Comparison of ENCODE assay signal across 1 cellular context in the genomic region with DNA sequence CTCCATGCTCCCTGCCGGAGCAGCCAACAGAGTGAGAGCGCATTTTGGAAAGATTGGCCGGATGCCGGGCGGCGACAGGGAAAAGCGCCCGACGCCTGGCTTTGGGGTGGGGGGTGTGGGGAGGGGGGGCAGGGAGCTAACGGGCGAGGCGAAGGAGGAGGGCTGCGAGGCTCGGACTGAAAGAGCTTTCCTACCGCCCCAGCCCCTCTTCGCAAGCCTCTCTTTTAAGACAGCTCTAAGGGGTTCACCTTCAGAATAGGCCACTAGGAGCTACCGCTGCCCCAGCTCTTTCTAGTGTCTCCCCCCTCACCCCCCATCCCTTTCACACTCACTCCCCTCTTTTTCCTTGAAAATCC.
TF ChIP-seq lines count a peak whose summit lies in the region.

No MANE protein-coding gene starts in this region.

TF ChIP-seq in WTC11, 78 proteins besides CTCF, POLR2A, EP300 and RAD21 (continued from another document):
- TF ChIP-seq, protein P1, sequence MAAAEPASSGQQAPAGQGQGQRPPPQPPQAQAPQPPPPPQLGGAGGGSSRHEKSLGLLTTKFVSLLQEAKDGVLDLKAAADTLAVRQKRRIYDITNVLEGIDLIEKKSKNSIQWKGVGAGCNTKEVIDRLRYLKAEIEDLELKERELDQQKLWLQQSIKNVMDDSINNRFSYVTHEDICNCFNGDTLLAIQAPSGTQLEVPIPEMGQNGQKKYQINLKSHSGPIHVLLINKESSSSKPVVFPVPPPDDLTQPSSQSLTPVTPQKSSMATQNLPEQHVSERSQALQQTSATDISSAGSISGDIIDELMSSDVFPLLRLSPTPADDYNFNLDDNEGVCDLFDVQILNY (CRISPR knock-in tag; IDR thresholded peaks at IDR 0.05), result no peak
- TF ChIP-seq ZNF121 (CRISPR knock-in tag; IDR thresholded peaks at IDR 0.05) (no peak), MXD4 (CRISPR knock-in tag; IDR thresholded peaks at IDR 0.05; ENCODE audit: borderline replicate concordance) (no peak), JUN (CRISPR knock-in tag; IDR thresholded peaks at IDR 0.05) (no peak)
TF ChIP-seq in WTC11: peak in this region for 0.
